Comparison of ENCODE assay signal across 11 cellular contexts in genomic region chr16:11650641-11651591, GRCh38.
"Had no signal": no experiment of that assay in that cellular context is flagged by ENCODE, and none has a peak within 500 bp of the region (broad histone marks: within the 10 kb centered on the region; RNA-seq: fewer than 3 reads in every experiment).

No MANE protein-coding gene starts in this region.

- H3K27ac Mint-ChIP-seq: activated CD4-positive, alpha-beta T cell treated with anti-CD3 and anti-CD28 coated beads, Interleukin-2, amount 10 ng/mL, durations not matched to agents 7 days and 5 days; stimulated activated effector memory CD8-positive, alpha-beta T cell treated with anti-CD3 and anti-CD28 coated beads, Interleukin-12 subunit alpha, Interleukin-12 subunit beta, amount 100 ng/mL, for 72 hours had no signal

- H3K27me3 ChIP-seq: brain microvascular endothelial cell had no signal

- DNase-seq: activated CD4-positive, alpha-beta T cell treated with anti-CD3 and anti-CD28 coated beads, Interleukin-2, amount 10 ng/mL, durations not matched to agents 7 days and 5 days; activated CD8-positive, alpha-beta memory T cell treated with anti-CD3 and anti-CD28 coated beads, Interleukin-2, amount 50 U/mL, for 48 hours; activated T-cell treated with anti-CD3 and anti-CD28 coated beads, Interleukin-2, amount 50 U/mL, for 72 hours; brain microvascular endothelial cell; cortex of kidney; effector CD8-positive, alpha-beta T cell; left cardiac atrium; naive thymus-derived CD8-positive, alpha-beta T cell; T-helper 1 cell had no signal

- H3K36me3 ChIP-seq: brain microvascular endothelial cell had no signal

- H3K4me3 ChIP-seq: mucosa of descending colon had no signal

- H3K36me3 Mint-ChIP-seq: naive thymus-derived CD8-positive, alpha-beta T cell had no signal

- ATAC-seq: activated T-cell treated with anti-CD3 and anti-CD28 coated beads, Interleukin-2, amount 50 U/mL, for 72 hours; naive thymus-derived CD8-positive, alpha-beta T cell; stimulated activated effector memory CD8-positive, alpha-beta T cell treated with anti-CD3 and anti-CD28 coated beads, Interleukin-12 subunit alpha, Interleukin-12 subunit beta, amount 100 ng/mL, for 72 hours had no signal

- H3K9me3 ChIP-seq: mucosa of descending colon had no signal

- H3K9me3 Mint-ChIP-seq: activated CD4-positive, alpha-beta T cell treated with anti-CD3 and anti-CD28 coated beads, Interleukin-2, amount 10 ng/mL, durations not matched to agents 7 days and 5 days; activated T-cell treated with anti-CD3 and anti-CD28 coated beads, Interleukin-2, amount 50 U/mL, for 72 hours; naive thymus-derived CD8-positive, alpha-beta T cell; stimulated activated effector memory CD8-positive, alpha-beta T cell treated with anti-CD3 and anti-CD28 coated beads, Interleukin-12 subunit alpha, Interleukin-12 subunit beta, amount 100 ng/mL, for 72 hours had no signal

- H3K27ac ChIP-seq: brain microvascular endothelial cell had no signal

- H3K4me3 Mint-ChIP-seq: activated CD4-positive, alpha-beta T cell treated with anti-CD3 and anti-CD28 coated beads, Interleukin-2, amount 10 ng/mL, durations not matched to agents 7 days and 5 days; activated T-cell treated with anti-CD3 and anti-CD28 coated beads, Interleukin-2, amount 50 U/mL, for 72 hours; naive thymus-derived CD8-positive, alpha-beta T cell; stimulated activated effector memory CD8-positive, alpha-beta T cell treated with anti-CD3 and anti-CD28 coated beads, Interleukin-12 subunit alpha, Interleukin-12 subunit beta, amount 100 ng/mL, for 72 hours had no signal
